Comparison of ENCODE assay signal across 1 cellular context in genomic region chr3:13053425-13053824, GRCh38.
TF ChIP-seq lines count a peak whose summit lies in the region.

No MANE protein-coding gene starts in this region.

TF ChIP-seq in IMR-90, 13 proteins besides CTCF, POLR2A, EP300 and RAD21:
- TF ChIP-seq SMC3 (IDR thresholded peaks at IDR 0.05; ENCODE audit: low read depth, low read length): no peak
- TF ChIP-seq ELK1 (IDR thresholded peaks at IDR 0.05; ENCODE audit: borderline replicate concordance, low read depth, low read length): no peak
- no peak for TF ChIP-seq MAFK (IDR thresholded peaks at IDR 0.05; ENCODE audit: low read depth, low read length)
- TF ChIP-seq FOS (IDR thresholded peaks at IDR 0.05; ENCODE audit: low read depth, low read length): no peak
- TF ChIP-seq BHLHE40 (IDR thresholded peaks at IDR 0.05; ENCODE audit: low read depth, low read length): no peak
- TF ChIP-seq RFX5 (IDR thresholded peaks at IDR 0.05; ENCODE audit: low read depth, low read length): no peak
- no peak for TF ChIP-seq NFE2L2 (IDR thresholded peaks at IDR 0.05; ENCODE audit: low read depth, low read length)
- no peak for TF ChIP-seq MAZ (IDR thresholded peaks at IDR 0.05; ENCODE audit: borderline replicate concordance, low read depth, low read length)
- no peak for TF ChIP-seq MXI1 (IDR thresholded peaks at IDR 0.05; ENCODE audit: borderline replicate concordance, low read depth, low read length)
- TF ChIP-seq RCOR1 (IDR thresholded peaks at IDR 0.05; ENCODE audit: insufficient replicate concordance, low read length): no peak
- no peak for TF ChIP-seq CHD1 (IDR thresholded peaks at IDR 0.05; ENCODE audit: low read depth, low read length)
- no peak for TF ChIP-seq CEBPB (IDR thresholded peaks at IDR 0.05; ENCODE audit: low read depth, low read length)
- TF ChIP-seq USF2 (IDR thresholded peaks at IDR 0.05; ENCODE audit: low read depth, low read length): no peak
